In the genomic region with DNA sequence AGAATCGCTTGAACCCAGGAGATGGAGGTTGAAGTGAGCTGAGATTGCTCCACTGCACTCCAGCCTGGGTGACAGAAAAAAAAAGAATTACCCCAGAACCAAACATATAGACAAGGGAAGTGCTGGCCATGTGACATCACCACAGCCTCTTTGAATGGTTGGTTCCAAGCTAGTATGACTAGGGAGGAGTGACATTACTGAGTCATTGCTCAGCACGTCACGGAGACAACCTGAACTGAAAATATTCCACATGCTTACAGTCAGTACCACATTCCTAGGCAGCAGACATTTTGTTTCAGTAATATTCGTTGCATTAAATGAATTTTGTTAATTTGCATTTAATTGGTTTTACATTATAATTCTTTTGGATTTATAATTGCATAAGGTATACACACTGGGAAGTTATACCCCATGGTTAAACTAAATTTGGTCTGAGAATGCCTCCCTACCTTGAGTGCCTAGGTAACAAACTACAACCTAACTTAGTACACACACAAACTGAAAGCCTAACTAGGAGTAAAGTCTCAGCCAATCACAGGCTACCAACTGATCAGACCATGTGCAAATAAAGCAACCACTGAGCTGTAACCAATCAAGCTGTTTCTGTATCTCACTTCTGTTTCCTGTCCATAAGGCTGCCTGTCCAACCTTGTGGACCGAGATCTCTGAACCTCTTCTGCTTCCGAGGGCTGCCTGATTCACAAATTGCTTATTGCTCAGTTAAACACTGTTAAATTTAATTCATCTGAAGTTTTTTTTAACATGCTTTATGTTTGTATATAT, we compare ENCODE assay signal across 12 cellular contexts.
DNase-seq lines count a peak whose midpoint lies in the region; ATAC-seq and TF ChIP-seq lines count a peak whose summit lies in the region.
"Had no signal": no experiment of that assay in that cellular context is flagged by ENCODE, and none has a peak within 500 bp of the region (broad histone marks: within the 10 kb centered on the region; RNA-seq: fewer than 3 reads in every experiment).

No MANE protein-coding gene starts in this region.

- ATAC-seq in activated CD4-positive, alpha-beta T cell treated with anti-CD3 and anti-CD28 coated beads for 36 hours: peak; percentile 39
- peak; percentile 92 for ATAC-seq in HG02973 (IDR thresholded peaks at IDR 0.05; ENCODE audit: unreplicated experiment)
- no peak for ATAC-seq in activated CD8-positive, alpha-beta T cell treated with anti-CD3 and anti-CD28 coated beads for 36 hours

- CTCF ChIA-PET in activated CD4-positive, alpha-beta T cell treated with anti-CD3 and anti-CD28 coated beads for 36 hours (lab: Charles Lee): interaction anchor here (0.6 to 0.7 kb wide), 2 partner anchors 9 to 165 kb away, joined by 3 read pairs; no protein-coding TSS in a partner anchor
- CTCF ChIA-PET in activated CD8-positive, alpha-beta T cell treated with anti-CD3 and anti-CD28 coated beads for 36 hours (lab: Charles Lee): interaction anchor here (0.6 kb wide), 1 partner anchor 540 kb away, joined by 3 read pairs; no protein-coding TSS in a partner anchor
- CTCF ChIA-PET in activated naive CD4-positive, alpha-beta T cell treated with anti-CD3 and anti-CD28 coated beads, Interleukin-2, amount 10 ng/mL, durations not matched to agents 7 days and 5 days (lab: Charles Lee): no interaction called here

- no peak for TF ChIP-seq EP300 in suprapubic skin (IDR thresholded peaks at IDR 0.05)

- no peaks in the 10 kb centered on the region for H3K27me3 Mint-ChIP-seq in activated CD4-positive, alpha-beta T cell treated with anti-CD3 and anti-CD28 coated beads for 36 hours
- H3K27me3 Mint-ChIP-seq in activated CD8-positive, alpha-beta T cell treated with anti-CD3 and anti-CD28 coated beads for 36 hours: no peaks in the 10 kb centered on the region
- H3K27me3 Mint-ChIP-seq in activated naive CD4-positive, alpha-beta T cell treated with anti-CD3 and anti-CD28 coated beads, Interleukin-2, amount 10 ng/mL, durations not matched to agents 7 days and 5 days: no peaks in the 10 kb centered on the region
- H3K27me3 Mint-ChIP-seq: IgD-negative memory B cell had no signal

- 78% methylated on average over 6 of the region's 6 CpGs for WGBS in suprapubic skin

- H3K9me3 Mint-ChIP-seq in activated CD4-positive, alpha-beta T cell treated with anti-CD3 and anti-CD28 coated beads for 36 hours (ENCODE audit: low read depth): peaks cover under 1% of the 10 kb centered on the region
- H3K9me3 Mint-ChIP-seq in activated CD8-positive, alpha-beta T cell treated with anti-CD3 and anti-CD28 coated beads for 36 hours: no peaks in the 10 kb centered on the region
- no peaks in the 10 kb centered on the region for H3K9me3 Mint-ChIP-seq in activated naive CD4-positive, alpha-beta T cell treated with anti-CD3 and anti-CD28 coated beads, Interleukin-2, amount 10 ng/mL, durations not matched to agents 7 days and 5 days
- H3K9me3 Mint-ChIP-seq: endodermal cell had no signal

- peaks cover 48% of the 10 kb centered on the region for H3K4me1 ChIP-seq in SJSA1 (replicated peaks)
- peaks cover 22% of the 10 kb centered on the region for H3K4me1 ChIP-seq in suprapubic skin

- H3K4me1 Mint-ChIP-seq in activated CD4-positive, alpha-beta T cell treated with anti-CD3 and anti-CD28 coated beads for 36 hours: peaks cover 5% of the 10 kb centered on the region
- H3K4me1 Mint-ChIP-seq in activated CD8-positive, alpha-beta T cell treated with anti-CD3 and anti-CD28 coated beads for 36 hours (ENCODE audit: low read depth): peaks cover 8% of the 10 kb centered on the region
- H3K4me1 Mint-ChIP-seq in activated naive CD4-positive, alpha-beta T cell treated with anti-CD3 and anti-CD28 coated beads, Interleukin-2, amount 10 ng/mL, durations not matched to agents 7 days and 5 days: peaks cover 3% of the 10 kb centered on the region
- H3K4me1 Mint-ChIP-seq: endodermal cell had no signal

- POLR2A ChIA-PET in activated CD4-positive, alpha-beta T cell treated with anti-CD3 and anti-CD28 coated beads for 36 hours (lab: Charles Lee): no interaction called here
- POLR2A ChIA-PET in activated CD8-positive, alpha-beta T cell treated with anti-CD3 and anti-CD28 coated beads for 36 hours (lab: Charles Lee): no interaction called here

- H3K4me3 ChIP-seq in SJSA1 (no peak overlapping the region), suprapubic skin (no peak overlapping the region)
- H3K4me3 ChIP-seq: A549 had no signal

- H3K4me3 Mint-ChIP-seq in activated CD4-positive, alpha-beta T cell treated with anti-CD3 and anti-CD28 coated beads for 36 hours: no peak overlapping the region
- H3K4me3 Mint-ChIP-seq in activated CD8-positive, alpha-beta T cell treated with anti-CD3 and anti-CD28 coated beads for 36 hours: no peak overlapping the region
- no peak overlapping the region for H3K4me3 Mint-ChIP-seq in activated naive CD4-positive, alpha-beta T cell treated with anti-CD3 and anti-CD28 coated beads, Interleukin-2, amount 10 ng/mL, durations not matched to agents 7 days and 5 days
- H3K4me3 Mint-ChIP-seq: endodermal cell, nephron progenitor cell had no signal

- no peaks in the 10 kb centered on the region for H3K27me3 ChIP-seq in SJSA1 (replicated peaks)
- no peaks in the 10 kb centered on the region for H3K27me3 ChIP-seq in suprapubic skin

- H3K27ac Mint-ChIP-seq in activated CD4-positive, alpha-beta T cell treated with anti-CD3 and anti-CD28 coated beads for 36 hours: no peak overlapping the region
- no peak overlapping the region for H3K27ac Mint-ChIP-seq in activated CD8-positive, alpha-beta T cell treated with anti-CD3 and anti-CD28 coated beads for 36 hours
- H3K27ac Mint-ChIP-seq in activated naive CD4-positive, alpha-beta T cell treated with anti-CD3 and anti-CD28 coated beads, Interleukin-2, amount 10 ng/mL, durations not matched to agents 7 days and 5 days: no peak overlapping the region
- H3K27ac Mint-ChIP-seq: endodermal cell, nephron progenitor cell had no signal

- H3K9me3 ChIP-seq in SJSA1 (replicated peaks): no peaks in the 10 kb centered on the region
- H3K9me3 ChIP-seq in suprapubic skin: no peaks in the 10 kb centered on the region
- H3K9me3 ChIP-seq: A549 had no signal

- no peak for DNase-seq in activated CD4-positive, alpha-beta T cell treated with anti-CD3 and anti-CD28 coated beads for 36 hours
- no peak for DNase-seq in activated CD4-positive, alpha-beta T cell treated with anti-CD3 and anti-CD28 coated beads for 4 hours
- peak; percentile 42 to 61 for DNase-seq in SJSA1 (ENCODE audit: low read depth in 1 of 2, low spot score in 2 of 2)
- no peak for DNase-seq in suprapubic skin (ENCODE audit: low spot score in 2 of 2)
- no peak for DNase-seq in activated CD8-positive, alpha-beta T cell treated with anti-CD3 and anti-CD28 coated beads for 36 hours
- DNase-seq in NOMO-1 treated with dmso at 0.1 percent for 144 hours (lab: John Stamatoyannopoulos, UW; ENCODE audit: unreplicated experiment): no peak
- no peak for DNase-seq in activated naive CD4-positive, alpha-beta T cell treated with anti-CD3 and anti-CD28 coated beads, Interleukin-2, amount 10 ng/mL, durations not matched to agents 7 days and 5 days
- DNase-seq: endodermal cell, nephron progenitor cell had no signal

- intact Hi-C loops in activated CD4-positive, alpha-beta T cell treated with anti-CD3 and anti-CD28 coated beads for 36 hours (cut with DNase I, micrococcal nuclease): no loop called here
- intact Hi-C loops in activated CD8-positive, alpha-beta T cell treated with anti-CD3 and anti-CD28 coated beads for 36 hours (cut with micrococcal nuclease): no loop called here

- peak overlapping the region; percentile 87 for H3K27ac ChIP-seq in SJSA1
- peak overlapping the region; percentile 76 for H3K27ac ChIP-seq in suprapubic skin
- H3K27ac ChIP-seq: A549 had no signal

- H3K36me3 Mint-ChIP-seq in activated CD4-positive, alpha-beta T cell treated with anti-CD3 and anti-CD28 coated beads for 36 hours (ENCODE audit: low read depth): no peaks in the 10 kb centered on the region
- H3K36me3 Mint-ChIP-seq in activated CD8-positive, alpha-beta T cell treated with anti-CD3 and anti-CD28 coated beads for 36 hours (ENCODE audit: low read depth): no peaks in the 10 kb centered on the region
- no peaks in the 10 kb centered on the region for H3K36me3 Mint-ChIP-seq in activated naive CD4-positive, alpha-beta T cell treated with anti-CD3 and anti-CD28 coated beads, Interleukin-2, amount 10 ng/mL, durations not matched to agents 7 days and 5 days
- H3K36me3 Mint-ChIP-seq: IgD-negative memory B cell had no signal

- H3K36me3 ChIP-seq in SJSA1: no peaks in the 10 kb centered on the region
- no peaks in the 10 kb centered on the region for H3K36me3 ChIP-seq in suprapubic skin

- no peak for TF ChIP-seq POLR2A in suprapubic skin (IDR thresholded peaks at IDR 0.05)

- no peak for TF ChIP-seq CTCF in suprapubic skin (IDR thresholded peaks at IDR 0.05)
- TF ChIP-seq CTCF in activated CD8-positive, alpha-beta T cell treated with anti-CD3 and anti-CD28 coated beads for 36 hours (IDR thresholded peaks at IDR 0.05): no peak

Comparison
In these comparisons a context has a peak if more than half of its experiments do, and no peak if none do; other contexts are left out.
1. DNase-seq: peak in SJSA1 (2 of 2); none in activated CD4-positive, alpha-beta T cell treated with anti-CD3 and anti-CD28 coated beads for 36 hours (single experiment), activated CD4-positive, alpha-beta T cell treated with anti-CD3 and anti-CD28 coated beads for 4 hours (0 of 2), suprapubic skin (0 of 2), activated CD8-positive, alpha-beta T cell treated with anti-CD3 and anti-CD28 coated beads for 36 hours (single experiment), NOMO-1 treated with dmso at 0.1 percent for 144 hours (single experiment) and activated naive CD4-positive, alpha-beta T cell treated with anti-CD3 and anti-CD28 coated beads, Interleukin-2, amount 10 ng/mL, durations not matched to agents 7 days and 5 days (single experiment).